In the genomic region with DNA sequence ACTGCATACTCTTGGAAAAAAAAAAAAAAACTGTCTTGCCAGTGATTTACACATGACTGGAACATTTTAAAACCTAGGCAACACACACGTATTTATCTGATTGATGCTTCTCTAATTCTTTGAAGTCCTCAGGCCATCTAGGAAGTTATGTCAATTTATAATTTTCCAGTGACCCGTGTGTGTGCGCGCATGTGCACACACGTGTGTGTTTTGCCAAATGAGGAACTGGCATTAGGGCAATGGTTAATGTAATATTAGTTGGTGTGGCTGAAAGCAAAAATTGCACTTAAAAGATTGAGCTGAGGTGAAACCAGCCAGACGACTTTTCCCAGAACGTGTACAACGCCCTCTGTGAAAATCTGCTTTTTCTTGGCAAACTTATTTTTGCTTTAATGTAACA, we compare ENCODE assay signal across 19 cellular contexts.
DNase-seq lines count a peak whose midpoint lies in the region; ATAC-seq and TF ChIP-seq lines count a peak whose summit lies in the region.
"Had no signal": no experiment of that assay in that cellular context is flagged by ENCODE, and none has a peak within 500 bp of the region (broad histone marks: within the 10 kb centered on the region; RNA-seq: fewer than 3 reads in every experiment).

No MANE protein-coding gene starts in this region.

- intact Hi-C loops in PC-3 (cut with micrococcal nuclease), result no loop called here

- no peak overlapping the region for H3K4me3 ChIP-seq in HEK293 (ENCODE audit: low read depth, low read length)
- H3K4me3 ChIP-seq in PC-3 (ENCODE audit: low read length), result peak overlapping the region; percentile 57; the same call in 1 of the 2 replicates
- peak overlapping the region; percentile 53 for H3K4me3 ChIP-seq in epithelial cell of proximal tubule (ENCODE audit: low read depth, low read length)
- H3K4me3 ChIP-seq in skin epidermis, result peak overlapping the region in 2 of 7 experiments; percentile 25 to 34
- H3K4me3 ChIP-seq: left lung had no signal

- H3K9me3 ChIP-seq in HEK293 (ENCODE audit: control insufficient read depth, insufficient read depth, low read depth, low read length) (no peaks in the 10 kb centered on the region), PC-3 (ENCODE audit: low read length) (no peaks in the 10 kb centered on the region)
- H3K9me3 ChIP-seq: gastroesophageal sphincter, left lung had no signal

- POLR2A ChIA-PET in HEK293 (lab: Yijun Ruan, JAX) (interaction anchor here (0.8 kb wide), 1 partner anchor 28 kb away, joined by 4 read pairs; no protein-coding TSS in a partner anchor), PC-3 (lab: Charles Lee; ENCODE audit: unreplicated experiment) (no interaction called here)

- H2AFZ ChIP-seq in PC-3 (ENCODE audit: low read length), result peak overlapping the region; percentile 66

- ATAC-seq in PC-3, result no peak
- ATAC-seq: gastroesophageal sphincter had no signal

- H3K4me2 ChIP-seq in PC-3 (ENCODE audit: low read length), result peak overlapping the region; percentile 67

- no peak overlapping the region for H3K9ac ChIP-seq in PC-3 (ENCODE audit: low read length)

- no peaks in the 10 kb centered on the region for H4K20me1 ChIP-seq in PC-3 (ENCODE audit: low read length)

- H3K4me1 ChIP-seq in HEK293 (ENCODE audit: control insufficient read depth, insufficient read depth, low read length) (peaks cover 8% of the 10 kb centered on the region), PC-3 (ENCODE audit: insufficient read depth, low read length) (peaks cover 7% of the 10 kb centered on the region)
- H3K4me1 ChIP-seq: gastroesophageal sphincter, left lung had no signal

- H3K27me3 ChIP-seq in PC-3 (ENCODE audit: low read length), result peaks cover 11% of the 10 kb centered on the region; the same call in 1 of the 2 replicates

- DNase-seq in PC-3, result peak; percentile 23
- DNase-seq in epithelial cell of proximal tubule (ENCODE audit: low read depth), result no peak
- no peak for DNase-seq in AG08396 (ENCODE audit: low spot score)
- DNase-seq in NK-92 (lab: John Stamatoyannopoulos, UW; ENCODE audit: unreplicated experiment), result no peak
- no peak for DNase-seq in DMS53 (lab: John Stamatoyannopoulos, UW)
- DNase-seq in putamen (ENCODE audit: low spot score), result no peak
- DNase-seq: activated CD4-positive, alpha-beta T cell treated with anti-CD3 and anti-CD28 coated beads for 1 hour; activated gamma-delta T cell treated with Interleukin-2 at 50 U/mL for 16 hours; AML-193; DMS153; Kasumi-1; NCI-H1436 treated with DMSO at 0.1 percent for 48 hours; NCI-H226; stimulated activated CD4-positive, alpha-beta T cell treated with anti-CD3 and anti-CD28 coated beads, Interleukin-4, amount 100 ng/mL, for 1 hour; T1000 had no signal

- no peaks in the 10 kb centered on the region for H3K9me2 ChIP-seq in PC-3 (replicated peaks; ENCODE audit: low read length)

- peak overlapping the region; percentile 66; the same call in 1 of the 2 replicates for H3K27ac ChIP-seq in HEK293 (ENCODE audit: extremely low read depth, low read depth, low read length)
- H3K27ac ChIP-seq in PC-3 (ENCODE audit: low read length), result no peak overlapping the region
- H3K27ac ChIP-seq in skin epidermis, result peak overlapping the region in 17 of 21 experiments; percentile 24 to 84 (median 72)
- H3K27ac ChIP-seq: gastroesophageal sphincter, left lung had no signal

- CTCF ChIA-PET in HEK293 (lab: Yijun Ruan, JAX) (interaction anchor here (0.6 kb wide), 1 partner anchor 9 kb away, joined by 4 read pairs; no protein-coding TSS in a partner anchor), PC-3 (lab: Charles Lee) (no interaction called here)

- TF ChIP-seq CTCF in HEK293 (tag by site-specific recombination; IDR thresholded peaks at IDR 0.05) (no peak), PC-3 (conservative IDR thresholded peaks at IDR 0.05; ENCODE audit: low read depth, low read length) (no peak), epithelial cell of proximal tubule (conservative IDR thresholded peaks at IDR 0.05; ENCODE audit: low read depth, low read length) (no peak)

- no peaks in the 10 kb centered on the region for H3F3A ChIP-seq in PC-3 (ENCODE audit: low read length, unreplicated experiment)

- H3K36me3 ChIP-seq in HEK293 (ENCODE audit: control insufficient read depth in 2 of 2, insufficient read depth in 1 of 2, low read length in 2 of 2), result no peaks in the 10 kb centered on the region
- H3K36me3 ChIP-seq in PC-3 (ENCODE audit: low read depth, low read length), result no peaks in the 10 kb centered on the region
- H3K36me3 ChIP-seq: gastroesophageal sphincter, left lung had no signal

- no peaks in the 10 kb centered on the region for H3K79me2 ChIP-seq in PC-3 (ENCODE audit: low read length)

- BruUV-seq in PC-3 (replicated peaks; lab: Mats Ljungman, UMichigan), result no TSS peak

TF ChIP-seq in HEK293, 187 proteins besides CTCF, POLR2A, EP300 and RAD21:
- TF ChIP-seq ZNF366 (tag by site-specific recombination; conservative IDR thresholded peaks at IDR 0.05), result no peak
- no peak for TF ChIP-seq ZNF266 (tag by site-specific recombination; IDR thresholded peaks at IDR 0.05; ENCODE audit: low read depth)
